In genomic region chr5:80181618-80182211, GRCh38 we compare ENCODE assay signal across 9 cellular contexts.
DNase-seq lines count a peak whose midpoint lies in the region; ATAC-seq and TF ChIP-seq lines count a peak whose summit lies in the region.
"Had no signal": no experiment of that assay in that cellular context is flagged by ENCODE, and none has a peak within 500 bp of the region (broad histone marks: within the 10 kb centered on the region; RNA-seq: fewer than 3 reads in every experiment).

No MANE protein-coding gene starts in this region.

- peaks cover 0 to 24% of the 10 kb centered on the region in 2 donors for H3K4me1 ChIP-seq in right atrium auricular region
- H3K4me1 ChIP-seq in thymus (ENCODE audit: control insufficient read depth, insufficient read depth, low read length) = peaks cover 59% of the 10 kb centered on the region

- H3K36me3 ChIP-seq in right atrium auricular region (no peaks in the 10 kb centered on the region), thymus (ENCODE audit: control insufficient read depth, insufficient read depth) (peaks cover 3% of the 10 kb centered on the region)

- H3K27me3 ChIP-seq in right atrium auricular region = no peaks in the 10 kb centered on the region
- no peaks in the 10 kb centered on the region for H3K27me3 ChIP-seq in thymus (ENCODE audit: control insufficient read depth, insufficient read depth)

- H3K27ac ChIP-seq in right atrium auricular region = no peak overlapping the region
- peak overlapping the region; percentile 75 for H3K27ac ChIP-seq in thymus (ENCODE audit: low read depth)
- no peak overlapping the region for H3K27ac ChIP-seq in substantia nigra (ENCODE audit: low read depth, low read length, poor library complexity, severe bottlenecking)

- DNase-seq in Right ventricle myocardium inferior (ENCODE audit: missing footprints) (no peak), right atrium auricular region (ENCODE audit: low spot score) (no peak), T follicular helper cell (ENCODE audit: low read depth) (peak; percentile 51), erythroblast (lab: John Stamatoyannopoulos, UW) (peak; percentile 52 to 87), nucleus accumbens (lab: John Stamatoyannopoulos, UW) (no peak), substantia nigra (lab: John Stamatoyannopoulos, UW) (no peak), NCI-H187 (lab: John Stamatoyannopoulos, UW) (no peak)
- DNase-seq: right cardiac atrium had no signal

- 3% methylated on average over 5 of the region's 5 CpGs for WGBS in thymus

- TF ChIP-seq CTCF in right atrium auricular region (IDR thresholded peaks at IDR 0.05) = no peak

- ATAC-seq in Right ventricle myocardium inferior = peak; percentile 43

- intact Hi-C loops in Right ventricle myocardium inferior (cut with DNase I) = loop anchor here (5.0 kb wide), 1 partner anchor 189 kb away; the partner anchor contains the start of gene MTX3

- H3K9me3 ChIP-seq in right atrium auricular region (no peaks in the 10 kb centered on the region), thymus (ENCODE audit: control insufficient read depth) (no peaks in the 10 kb centered on the region)

- TF ChIP-seq POLR2A in erythroblast (IDR thresholded peaks at IDR 0.05; ENCODE audit: low read length) = peak; percentile 25

- H3K4me3 ChIP-seq in right atrium auricular region (no peak overlapping the region), thymus (ENCODE audit: low read length) (peak overlapping the region; percentile 25)

Comparison
In these comparisons a context has a peak if more than half of its experiments do, and no peak if none do; other contexts are left out.
1. DNase-seq: peak in T follicular helper cell (single experiment) and erythroblast (2 of 2); none in Right ventricle myocardium inferior (single experiment), right atrium auricular region (single experiment), nucleus accumbens (0 of 56), substantia nigra (0 of 49) and NCI-H187 (0 of 2).